ENCODE assay signal across 9 cellular contexts in genomic region chr15:96889734-96890480, GRCh38.
DNase-seq lines count a peak whose midpoint lies in the region; ATAC-seq and TF ChIP-seq lines count a peak whose summit lies in the region.
"Had no signal": no experiment of that assay in that cellular context is flagged by ENCODE, and none has a peak within 500 bp of the region (broad histone marks: within the 10 kb centered on the region; RNA-seq: fewer than 3 reads in every experiment).

No MANE protein-coding gene starts in this region.

- H3K9me3 Mint-ChIP-seq in GM23338 (no peaks in the 10 kb centered on the region), memory B cell (peaks cover 2% of the 10 kb centered on the region)
- H3K9me3 Mint-ChIP-seq in activated T-helper 2 cell treated with anti-CD3 and anti-CD28 coated beads, Interferon-gamma antibody, Interleukin-2, Interleukin-4, amounts not matched to agents 10 μg/mL and 5 μg/mL and 100 μg/mL, durations not matched to agents 14 hours and 24 hours and 36 hours = peaks cover 5% of the 10 kb centered on the region

- H3K36me3 ChIP-seq in ACC112 (ENCODE audit: insufficient read depth, low read length) (no peaks in the 10 kb centered on the region), GM23338 (ENCODE audit: insufficient read depth) (no peaks in the 10 kb centered on the region)

- no peaks in the 10 kb centered on the region for H3F3A ChIP-seq in GM23338 (replicated peaks; ENCODE audit: low read depth)

- ATAC-seq in GM23338 = peak; percentile 52
- ATAC-seq in memory B cell (ENCODE audit: low read depth) = no peak
- no peak for ATAC-seq in HG03378 (IDR thresholded peaks at IDR 0.05; ENCODE audit: unreplicated experiment)

- H3K4me3 ChIP-seq in ACC112 (ENCODE audit: low read depth, low read length) (peak overlapping the region; percentile 79), GM23338 (no peak overlapping the region)

- intact Hi-C loops in activated T-helper 2 cell treated with anti-CD3 and anti-CD28 coated beads, Interferon-gamma antibody, Interleukin-2, Interleukin-4, amounts not matched to agents 10 μg/mL and 5 μg/mL and 100 μg/mL, durations not matched to agents 14 hours and 24 hours and 36 hours (cut with micrococcal nuclease) = no loop called here

- H4K20me1 ChIP-seq in GM23338 (replicated peaks; ENCODE audit: insufficient read depth) = no peaks in the 10 kb centered on the region

- no peaks in the 10 kb centered on the region for H3K79me2 ChIP-seq in ACC112 (ENCODE audit: control insufficient read depth, insufficient read depth, low read length, unreplicated experiment)
- no peaks in the 10 kb centered on the region for H3K79me2 ChIP-seq in GM23338 (replicated peaks; ENCODE audit: insufficient read depth)

- H3K27ac Mint-ChIP-seq in GM23338 = no peak overlapping the region
- peak overlapping the region; percentile 29 for H3K27ac Mint-ChIP-seq in activated T-helper 2 cell treated with anti-CD3 and anti-CD28 coated beads, Interferon-gamma antibody, Interleukin-2, Interleukin-4, amounts not matched to agents 10 μg/mL and 5 μg/mL and 100 μg/mL, durations not matched to agents 14 hours and 24 hours and 36 hours
- H3K27ac Mint-ChIP-seq in memory B cell = no peak overlapping the region

- H3K4me2 ChIP-seq in GM23338 = peak overlapping the region; percentile 64; the same call in 1 of the 2 replicates

- no peak for TF ChIP-seq POLR2A in erythroblast (IDR thresholded peaks at IDR 0.05; ENCODE audit: low read length)

- peak overlapping the region; percentile 100 for H2AFZ ChIP-seq in ACC112 (ENCODE audit: low read length, unreplicated experiment)
- no peak overlapping the region for H2AFZ ChIP-seq in GM23338

- no peak for DNase-seq in GM23338 (ENCODE audit: low spot score)
- no peak for DNase-seq in activated T-helper 2 cell treated with anti-CD3 and anti-CD28 coated beads, Interferon-gamma antibody, Interleukin-2, Interleukin-4, amounts not matched to agents 10 μg/mL and 5 μg/mL and 100 μg/mL, durations not matched to agents 14 hours and 24 hours and 36 hours (ENCODE audit: low spot score)
- no peak for DNase-seq in memory B cell (ENCODE audit: low spot score in 2 of 2)
- no peak for DNase-seq in erythroblast (lab: John Stamatoyannopoulos, UW)
- DNase-seq in NCI-H82 (lab: John Stamatoyannopoulos, UW) = no peak
- DNase-seq in mucosa of gallbladder (ENCODE audit: low spot score) = no peak
- DNase-seq: NCI-H2029 treated with DMSO at 0.1 percent for 48 hours had no signal

- H3K36me3 Mint-ChIP-seq in GM23338 (ENCODE audit: low read depth) (no peaks in the 10 kb centered on the region; the same call in 2 of the 3 replicates), memory B cell (no peaks in the 10 kb centered on the region)
- H3K36me3 Mint-ChIP-seq in activated T-helper 2 cell treated with anti-CD3 and anti-CD28 coated beads, Interferon-gamma antibody, Interleukin-2, Interleukin-4, amounts not matched to agents 10 μg/mL and 5 μg/mL and 100 μg/mL, durations not matched to agents 14 hours and 24 hours and 36 hours (ENCODE audit: low read depth) = no peaks in the 10 kb centered on the region

- H3K4me1 ChIP-seq in ACC112 (ENCODE audit: control insufficient read depth, insufficient read depth, low read length, unreplicated experiment) = peaks cover 15% of the 10 kb centered on the region
- H3K4me1 ChIP-seq in GM23338 (ENCODE audit: insufficient read depth) = peaks cover 46% of the 10 kb centered on the region

- H3K4me3 Mint-ChIP-seq in GM23338 = no peak overlapping the region
- peak overlapping the region; percentile 66 for H3K4me3 Mint-ChIP-seq in activated T-helper 2 cell treated with anti-CD3 and anti-CD28 coated beads, Interferon-gamma antibody, Interleukin-2, Interleukin-4, amounts not matched to agents 10 μg/mL and 5 μg/mL and 100 μg/mL, durations not matched to agents 14 hours and 24 hours and 36 hours (ENCODE audit: low read depth)
- peak overlapping the region; percentile 59 for H3K4me3 Mint-ChIP-seq in memory B cell

- no peak for TF ChIP-seq CTCF in GM23338 (conservative IDR thresholded peaks at IDR 0.05; ENCODE audit: low read depth in 2 of 2)

- H3K27ac ChIP-seq in ACC112 (ENCODE audit: low read depth, low read length) (peak overlapping the region; percentile 26), GM23338 (ENCODE audit: low read depth) (peak overlapping the region; percentile 72)

- H3K9me2 ChIP-seq in GM23338 (ENCODE audit: insufficient read depth) = no peaks in the 10 kb centered on the region

- H3K27me3 Mint-ChIP-seq in GM23338 (ENCODE audit: insufficient read depth, low read depth, poor library complexity) (peaks cover 2% of the 10 kb centered on the region), memory B cell (no peaks in the 10 kb centered on the region)
- H3K27me3 Mint-ChIP-seq in activated T-helper 2 cell treated with anti-CD3 and anti-CD28 coated beads, Interferon-gamma antibody, Interleukin-2, Interleukin-4, amounts not matched to agents 10 μg/mL and 5 μg/mL and 100 μg/mL, durations not matched to agents 14 hours and 24 hours and 36 hours (ENCODE audit: low read depth) = no peaks in the 10 kb centered on the region

- H3K4me1 Mint-ChIP-seq in GM23338 = peaks cover 31% of the 10 kb centered on the region
- peaks cover 6% of the 10 kb centered on the region for H3K4me1 Mint-ChIP-seq in activated T-helper 2 cell treated with anti-CD3 and anti-CD28 coated beads, Interferon-gamma antibody, Interleukin-2, Interleukin-4, amounts not matched to agents 10 μg/mL and 5 μg/mL and 100 μg/mL, durations not matched to agents 14 hours and 24 hours and 36 hours (ENCODE audit: low read depth)
- no peaks in the 10 kb centered on the region for H3K4me1 Mint-ChIP-seq in memory B cell

- H3K27me3 ChIP-seq in ACC112 (ENCODE audit: insufficient read depth, low read length) (no peaks in the 10 kb centered on the region), GM23338 (ENCODE audit: insufficient read depth) (no peaks in the 10 kb centered on the region)

TF ChIP-seq in GM23338, 12 proteins besides CTCF, POLR2A, EP300 and RAD21:
- no peak for TF ChIP-seq STAT1 (IDR thresholded peaks at IDR 0.05; ENCODE audit: unreplicated experiment)
- no peak for TF ChIP-seq EZH2phosphoT487 (IDR thresholded peaks at IDR 0.05; ENCODE audit: unreplicated experiment)
- TF ChIP-seq JUNB (IDR thresholded peaks at IDR 0.05; ENCODE audit: unreplicated experiment) = no peak
- TF ChIP-seq ETS1 (IDR thresholded peaks at IDR 0.05) = no peak
- no peak for TF ChIP-seq REST (IDR thresholded peaks at IDR 0.05; ENCODE audit: unreplicated experiment)
